2 cellular contexts compared by ENCODE assay signal in genomic region chr14:105165761-105166485, GRCh38.
TF ChIP-seq lines count a peak whose summit lies in the region.

No MANE protein-coding gene starts in this region.

TF ChIP-seq in neural cell, 6 proteins besides CTCF, POLR2A, EP300 and RAD21:
- TF ChIP-seq REST (IDR thresholded peaks at IDR 0.05; ENCODE audit: borderline replicate concordance) (no peak), TAF1 (IDR thresholded peaks at IDR 0.05; ENCODE audit: low read depth) (no peak), SMC3 (conservative IDR thresholded peaks at IDR 0.05; ENCODE audit: poor library complexity) (no peak), EZH2 (IDR thresholded peaks at IDR 0.05; ENCODE audit: borderline replicate concordance, insufficient read depth, low read length, poor library complexity, severe bottlenecking) (no peak), MXI1 (conservative IDR thresholded peaks at IDR 0.05; ENCODE audit: poor library complexity, severe bottlenecking) (no peak), POLR2AphosphoS5 (IDR thresholded peaks at IDR 0.05) (no peak)
TF ChIP-seq in neural cell: peak in this region for 0.

TF ChIP-seq in GM23338, 12 proteins besides CTCF, POLR2A, EP300 and RAD21 (continued from another document):
- TF ChIP-seq ZNF462 (CRISPR knock-in tag; IDR thresholded peaks at IDR 0.05) (no peak), CREB1 (CRISPR knock-in tag; IDR thresholded peaks at IDR 0.05; ENCODE audit: low read depth) (no peak), EZH2 (IDR thresholded peaks at IDR 0.05; ENCODE audit: low read depth, unreplicated experiment) (no peak), EZH2phosphoT487 (IDR thresholded peaks at IDR 0.05; ENCODE audit: unreplicated experiment) (no peak), ZNF331 (CRISPR knock-in tag; IDR thresholded peaks at IDR 0.05; ENCODE audit: low read depth) (no peak), ZNF114 (CRISPR knock-in tag; IDR thresholded peaks at IDR 0.05) (no peak), POLR2AphosphoS5 (IDR thresholded peaks at IDR 0.05; ENCODE audit: low read depth) (no peak), REST (IDR thresholded peaks at IDR 0.05; ENCODE audit: unreplicated experiment) (no peak), NANOG (IDR thresholded peaks at IDR 0.05; ENCODE audit: borderline replicate concordance) (no peak), JUNB (IDR thresholded peaks at IDR 0.05; ENCODE audit: unreplicated experiment) (no peak)
- TF ChIP-seq, protein P1, sequence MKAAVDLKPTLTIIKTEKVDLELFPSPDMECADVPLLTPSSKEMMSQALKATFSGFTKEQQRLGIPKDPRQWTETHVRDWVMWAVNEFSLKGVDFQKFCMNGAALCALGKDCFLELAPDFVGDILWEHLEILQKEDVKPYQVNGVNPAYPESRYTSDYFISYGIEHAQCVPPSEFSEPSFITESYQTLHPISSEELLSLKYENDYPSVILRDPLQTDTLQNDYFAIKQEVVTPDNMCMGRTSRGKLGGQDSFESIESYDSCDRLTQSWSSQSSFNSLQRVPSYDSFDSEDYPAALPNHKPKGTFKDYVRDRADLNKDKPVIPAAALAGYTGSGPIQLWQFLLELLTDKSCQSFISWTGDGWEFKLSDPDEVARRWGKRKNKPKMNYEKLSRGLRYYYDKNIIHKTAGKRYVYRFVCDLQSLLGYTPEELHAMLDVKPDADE (IDR thresholded peaks at IDR 0.05), result no peak
